ENCODE assay signal across 8 cellular contexts in genomic region chr10:102393411-102394078, GRCh38. TPM values are rescaled to one million over a fixed set of nuclear protein-coding genes. Genes with fewer than 3 reads are reported as not detected.
DNase-seq lines count a peak whose midpoint lies in the region; ATAC-seq and TF ChIP-seq lines count a peak whose summit lies in the region.

No MANE protein-coding gene starts in this region.

- no peak for TF ChIP-seq POLR2A in gastroesophageal sphincter (IDR thresholded peaks at IDR 0.05)

- CTCF ChIA-PET in T-cell (lab: Charles Lee) = interaction anchor here (0.6 to 1.7 kb wide), 9 partner anchors 18 to 190 kb away, joined by 3 to 5 read pairs (median 4); partner anchors contain the start of gene C10orf95 (in 1 of the 2)

- peaks cover 10% of the 10 kb centered on the region for H4K20me1 ChIP-seq in smooth muscle cell (ENCODE audit: low read depth)

- ATAC-seq in T-cell (replicated peaks in 1 of 4) = no peak
- no peak for ATAC-seq in gastroesophageal sphincter

- no peaks in the 10 kb centered on the region for H3K9me3 Mint-ChIP-seq in T-cell

- H3K4me1 ChIP-seq in gastroesophageal sphincter = peaks cover 0 to 47% (median 17%) of the 10 kb centered on the region in 3 donors
- H3K4me1 ChIP-seq in smooth muscle cell (ENCODE audit: low read depth) = peaks cover 10% of the 10 kb centered on the region

- peak overlapping the region; percentile 86 to 96 (median 89) for H3K4me3 Mint-ChIP-seq in T-cell

- DNase-seq in DMS79 treated with DMSO at 0.1 percent for 48 hours (lab: John Stamatoyannopoulos, UW) (peak; percentile 12), DMS79 (lab: John Stamatoyannopoulos, UW) (no peak), T-cell (no peak), smooth muscle cell (lab: John Stamatoyannopoulos, UW; ENCODE audit: unreplicated experiment) (no peak), DMS53 (lab: John Stamatoyannopoulos, UW) (no peak), A172 (ENCODE audit: low spot score) (no peak), NCI-H1417 treated with DMSO at 0.1 percent for 48 hours (lab: John Stamatoyannopoulos, UW) (no peak)

- H3K9me3 ChIP-seq in gastroesophageal sphincter = no peaks in the 10 kb centered on the region
- no peaks in the 10 kb centered on the region for H3K9me3 ChIP-seq in smooth muscle cell (replicated peaks; ENCODE audit: low read depth)

- H3K27ac Mint-ChIP-seq in T-cell = peak overlapping the region; percentile 88 to 98

- H3K36me3 Mint-ChIP-seq in T-cell = peaks cover 12% of the 10 kb centered on the region

- no peaks in the 10 kb centered on the region for H3K27me3 Mint-ChIP-seq in T-cell

- H3K4me1 Mint-ChIP-seq in T-cell = peaks cover 34 to 42% (median 38%) of the 10 kb centered on the region in 3 donors

- H3K4me2 ChIP-seq in smooth muscle cell = peak overlapping the region; percentile 94

- 36 to 49% methylated on average over 12 to 19 of the region's 30 CpGs for WGBS in gastroesophageal sphincter (ENCODE audit: low coverage in 1 of 2), 2 donors
- WGBS in smooth muscle cell (ENCODE audit: low lambda C conversion rate) = 46% methylated on average over 30 of the region's 30 CpGs

- peaks cover 14% of the 10 kb centered on the region for H3K79me2 ChIP-seq in smooth muscle cell (ENCODE audit: low read depth)

- H3K27ac ChIP-seq in gastroesophageal sphincter (peak overlapping the region; percentile 86 to 98 (median 94)), smooth muscle cell (ENCODE audit: low read depth) (peak overlapping the region; percentile 100)

- H3F3A ChIP-seq in smooth muscle cell (ENCODE audit: low read depth) = peaks cover 6% of the 10 kb centered on the region

- TF ChIP-seq CTCF in gastroesophageal sphincter (IDR thresholded peaks at IDR 0.05) (peak in 2 of 4 experiments; percentile 96 to 98), smooth muscle cell (IDR thresholded peaks at IDR 0.05; ENCODE audit: borderline replicate concordance, insufficient read depth, poor library complexity, severe bottlenecking) (peak; percentile 96)

- H3K36me3 ChIP-seq in gastroesophageal sphincter (peaks cover 0 to 19% of the 10 kb centered on the region in 2 donors), smooth muscle cell (ENCODE audit: low read depth) (no peaks in the 10 kb centered on the region)

- no peaks in the 10 kb centered on the region for H3K27me3 ChIP-seq in gastroesophageal sphincter
- H3K27me3 ChIP-seq in smooth muscle cell (ENCODE audit: low read depth) = no peaks in the 10 kb centered on the region

- H3K4me3 ChIP-seq in gastroesophageal sphincter (peak overlapping the region; percentile 48 to 73), smooth muscle cell (peak overlapping the region; percentile 69)

- TF ChIP-seq EP300 in gastroesophageal sphincter (IDR thresholded peaks at IDR 0.05) = no peak

- H2AFZ ChIP-seq in smooth muscle cell (ENCODE audit: low read depth) = no peak overlapping the region

- POLR2A ChIA-PET in T-cell (lab: Charles Lee) = interaction anchor here (0.5 to 1.5 kb wide), 6 partner anchors 13 to 109 kb away, joined by 3 to 8 read pairs (median 6); partner anchors contain the start of gene ACTR1A (in 1 of the 2)

- H3K9ac ChIP-seq in smooth muscle cell (ENCODE audit: low read depth) = peak overlapping the region; percentile 99

RNA-seq across cellular contexts. Expression of gene NFKB2, which starts 2.0 kb away (rescaled TPM):
- total RNA-seq in T-cell (100 to 1,000 TPM in 4 of 5 donors, 10 to 100 TPM in 1; 94.1 to 229 (median 124) TPM), gastroesophageal sphincter (10 to 100 TPM; 20.5 to 31.6 (median 24.8) TPM), smooth muscle cell (32.6 and 35.9 TPM in 2 replicates)
- 38.1 and 44.3 TPM in 2 replicates for polyA plus RNA-seq in smooth muscle cell
- total RNA-seq in A172 (2014; rRNA removed; shearing (Covaris generic)) = 60.9 and 63.0 TPM in 2 replicates

RNA-seq across cellular contexts. Expression of gene PSD, which starts 25.0 kb away (rescaled TPM):
- total RNA-seq in T-cell (10 to 100 TPM in 2 of 5 donors, 1 to 10 TPM in 3; 8.7 to 11.8 (median 8.8) TPM), gastroesophageal sphincter (100 to 1,000 TPM in 1 of 4 donors, 10 to 100 TPM in 3; 28.6 to 195 (median 41.4) TPM), smooth muscle cell (4.1 and 29.1 TPM in 2 replicates)
- 31.6 and 33.5 TPM in 2 replicates for polyA plus RNA-seq in smooth muscle cell
- 0.07 TPM in 1 of 2 replicates, not detected in the other for total RNA-seq in A172 (2014; rRNA removed; shearing (Covaris generic))

RNA-seq across cellular contexts. Expression of gene FBXL15, which starts 27.1 kb away (rescaled TPM):
- total RNA-seq in T-cell = 10 to 100 TPM; 13.3 to 30.4 (median 23.7) TPM
- 10 to 100 TPM; 18.6 to 41.9 (median 26.1) TPM for total RNA-seq in gastroesophageal sphincter
- 8.2 and 14.1 TPM in 2 replicates for total RNA-seq in smooth muscle cell
- 27.9 and 29.0 TPM in 2 replicates for polyA plus RNA-seq in smooth muscle cell
- total RNA-seq in A172 (2014; rRNA removed; shearing (Covaris generic)) = 14.6 and 20.0 TPM in 2 replicates

RNA-seq across cellular contexts. Expression of gene CUEDC2, which starts 38.8 kb away (rescaled TPM):
- 10 to 100 TPM; 32.2 to 41.4 (median 37.8) TPM for total RNA-seq in T-cell
- total RNA-seq in gastroesophageal sphincter = 10 to 100 TPM; 61.4 to 84.3 (median 67.5) TPM
- 24.7 and 40.9 TPM in 2 replicates for total RNA-seq in smooth muscle cell
- 111 and 112 TPM in 2 replicates for polyA plus RNA-seq in smooth muscle cell
- total RNA-seq in A172 (2014; rRNA removed; shearing (Covaris generic)) = 121 and 123 TPM in 2 replicates

RNA-seq across cellular contexts. Expression of gene C10orf95, which starts 57.8 kb away (rescaled TPM):
- total RNA-seq in T-cell (under 1 TPM in 4 of 5 donors, not detected in 1; 0.23 to 0.92 (median 0.55) TPM), gastroesophageal sphincter (not detected), smooth muscle cell (0.09 TPM in 1 of 2 replicates, not detected in the other)
- polyA plus RNA-seq in smooth muscle cell = 0.62 and 0.80 TPM in 2 replicates
- not detected in 2 replicates for total RNA-seq in A172 (2014; rRNA removed; shearing (Covaris generic))
